In the genomic region with DNA sequence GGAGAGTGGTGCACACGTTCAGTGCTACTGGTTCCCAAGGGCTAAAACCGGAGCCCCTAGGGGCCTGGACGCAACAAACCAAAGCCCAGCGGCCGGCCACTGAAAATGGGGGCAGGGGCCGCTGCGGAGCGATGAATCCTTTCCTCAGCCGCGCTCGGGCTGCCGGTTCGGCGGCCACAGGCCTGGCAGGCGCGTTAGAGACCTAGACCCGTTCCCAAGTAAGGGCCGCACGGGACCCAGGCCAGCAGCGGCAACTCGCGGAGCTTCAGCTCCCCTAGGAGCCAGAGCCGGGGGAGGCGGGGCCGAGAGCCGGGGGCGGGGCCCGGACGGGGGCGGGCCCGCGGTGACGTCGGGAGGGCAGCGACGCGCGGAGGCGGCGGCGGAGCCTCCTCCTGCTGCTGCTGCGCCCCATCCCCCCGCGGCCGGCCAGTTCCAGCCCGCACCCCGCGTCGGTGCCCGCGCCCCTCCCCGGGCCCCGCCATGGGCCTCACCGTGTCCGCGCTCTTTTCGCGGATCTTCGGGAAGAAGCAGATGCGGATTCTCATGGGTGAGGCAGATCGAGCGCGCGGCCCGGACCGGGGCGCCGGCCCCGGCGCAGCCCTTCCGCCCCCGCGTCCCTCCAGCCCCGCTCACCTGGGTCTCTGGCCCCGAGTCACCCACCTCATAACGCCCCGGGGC, we compare ENCODE assay signal across 8 cellular contexts. TPM values are rescaled to one million over a fixed set of nuclear protein-coding genes. Genes with fewer than 3 reads are reported as not detected.
DNase-seq lines count a peak whose midpoint lies in the region; ATAC-seq and TF ChIP-seq lines count a peak whose summit lies in the region.

A gene (plus strand): TSS at position 393 of the 678 bp plus-strand sequence. CDS start 88 bp downstream, at position 481.

- peaks cover 17% of the 10 kb centered on the region for H3K36me3 ChIP-seq in adipocyte (ENCODE audit: control insufficient read depth, insufficient read depth, low read length, severe bottlenecking)

- TF ChIP-seq CTCF in GM12864 (IDR thresholded peaks at IDR 0.05; ENCODE audit: low read depth, low read length, missing control alignments) (no peak), type B pancreatic cell (conservative IDR thresholded peaks at IDR 0.05) (no peak)

- peaks cover 13% of the 10 kb centered on the region for H3K36me3 Mint-ChIP-seq in type B pancreatic cell

- H3K4me1 ChIP-seq in adipocyte (ENCODE audit: control insufficient read depth, insufficient read depth, low read length): peaks cover 41% of the 10 kb centered on the region

- peak within 1 kb of the TSS; percentile 94 for H3K27ac Mint-ChIP-seq in type B pancreatic cell

- H3K9ac ChIP-seq in adipocyte (ENCODE audit: low read length): peak within 1 kb of the TSS; percentile 93

- DNase-seq in GM12864 (ENCODE audit: low read depth) (peak; percentile 22), NCI-H1105 (lab: John Stamatoyannopoulos, UW) (peak; percentile 79), T follicular helper cell (ENCODE audit: low read depth) (peak; percentile 83), adipocyte (ENCODE audit: low read depth) (peak; percentile 95), cardiac septum (ENCODE audit: low spot score) (peak; percentile 96), posterior cingulate gyrus (peak; percentile 83 to 99 (median 88)), type B pancreatic cell (ENCODE audit: extremely low spot score, unreplicated experiment) (peak; percentile 92)

- intact Hi-C loops in cardiac septum (cut with DNase I): loop anchor here (2.0 to 5.0 kb wide), 3 partner anchors 65 to 336 kb away; a partner anchor contains a TSS
- intact Hi-C loops in posterior cingulate gyrus (cut with DNase I): loop anchor here (2.0 to 5.0 kb wide), 2 partner anchors 63 to 196 kb away; a partner anchor contains a TSS

- peaks cover 27% of the 10 kb centered on the region for H3K4me1 Mint-ChIP-seq in type B pancreatic cell (ENCODE audit: unreplicated experiment)

- no peaks in the 10 kb centered on the region for H3K27me3 Mint-ChIP-seq in type B pancreatic cell

- H3K9me3 Mint-ChIP-seq in type B pancreatic cell: no peaks in the 10 kb centered on the region

- H3K4me3 ChIP-seq in GM12864 (ENCODE audit: low read depth, low read length): peak within 1 kb of the TSS; percentile 88
- H3K4me3 ChIP-seq in adipocyte (ENCODE audit: low read length): peak within 1 kb of the TSS; percentile 94

- peak within 1 kb of the TSS; percentile 97 for H3K4me3 Mint-ChIP-seq in type B pancreatic cell

- ATAC-seq in HG02610 (IDR thresholded peaks at IDR 0.05; ENCODE audit: unreplicated experiment): peak; percentile 82

- no peaks in the 10 kb centered on the region for H3K9me3 ChIP-seq in adipocyte (ENCODE audit: control insufficient read depth, low read length)

- no peaks in the 10 kb centered on the region for H3K27me3 ChIP-seq in adipocyte (replicated peaks; ENCODE audit: control insufficient read depth, insufficient read depth, low read length)

RNA-seq across cellular contexts. Expression of the gene that starts here (rescaled TPM):
- total RNA-seq in cardiac septum (102 TPM), type B pancreatic cell (ENCODE audit: low replicate concordance) (189 and 190 TPM in 2 replicates)

Comparison
In these comparisons a context has a peak if more than half of its experiments do, and no peak if none do; other contexts are left out.
1. Peak in every context shown above with its lines: DNase-seq, ATAC-seq and H3K4me3 ChIP-seq.
2. DNase-seq: peak in every context shown above with its lines; median percentile 96 in cardiac septum; 95 in adipocyte; 92 in type B pancreatic cell; 88 in posterior cingulate gyrus; 83 in T follicular helper cell; 79 in NCI-H1105; 22 in GM12864.